30 cellular contexts compared by ENCODE assay signal in genomic region chr4:78618426-78618825, GRCh38.
"Had no signal": no experiment of that assay in that cellular context is flagged by ENCODE, and none has a peak within 500 bp of the region (broad histone marks: within the 10 kb centered on the region; RNA-seq: fewer than 3 reads in every experiment).

No MANE protein-coding gene starts in this region.

- H3K9me3 Mint-ChIP-seq: activated CD4-positive, alpha-beta memory T cell treated with anti-CD3 and anti-CD28 coated beads, Interleukin-2, amount 10 ng/mL, durations not matched to agents 7 days and 5 days; activated CD4-positive, alpha-beta T cell treated with anti-CD3 and anti-CD28 coated beads, Interleukin-2, amount 10 ng/mL, durations not matched to agents 24 days and 14 days; activated naive CD4-positive, alpha-beta T cell treated with anti-CD3 and anti-CD28 coated beads, Interleukin-2, amount 50 U/mL, for 24 hours; activated naive CD8-positive, alpha-beta T cell treated with anti-CD3 and anti-CD28 coated beads, Interleukin-2, amount 50 U/mL, for 24 hours; activated T-cell treated with anti-CD3 and anti-CD28 coated beads, Interleukin-2, amount 50 U/mL, for 4 hours; activated T-helper 17 cell treated with anti-CD3 and anti-CD28 coated beads, Interleukin-2, amount 50 U/mL, for 72 hours; immature natural killer cell; mesothelial cell of epicardium; naive thymus-derived CD4-positive, alpha-beta T cell; stimulated activated memory B cell treated with anti-CD40 and anti-IgM and Interleukin-4, amounts not matched to agents 10 μg/mL and 1 μg/mL and 100 μg/mL, for 72 hours; stimulated activated naive CD8-positive, alpha-beta T cell treated with anti-CD3 and anti-CD28 coated beads, Interleukin-15, amount 100 ng/mL, for 72 hours had no signal

- H3K27me3 ChIP-seq: cardiac muscle cell, dorsolateral prefrontal cortex, gastrocnemius medialis, ovary, sigmoid colon had no signal

- H3K4me3 ChIP-seq: cardiac muscle cell, coronary artery, dorsolateral prefrontal cortex, gastrocnemius medialis, ovary, sigmoid colon, smooth muscle cell had no signal

- H3K27ac ChIP-seq: cardiac muscle cell, coronary artery, dorsolateral prefrontal cortex, gastrocnemius medialis, ovary, sigmoid colon had no signal

- DNase-seq: activated CD4-positive, alpha-beta memory T cell treated with anti-CD3 and anti-CD28 coated beads, Interleukin-2, amount 10 ng/mL, durations not matched to agents 7 days and 5 days; activated CD4-positive, alpha-beta T cell treated with anti-CD3 and anti-CD28 coated beads, Interleukin-2, amount 10 ng/mL, durations not matched to agents 24 days and 14 days; activated CD4-positive, CD25-positive, alpha-beta regulatory T cell treated with anti-CD3 and anti-CD28 coated beads, Interleukin-2, amount 50 U/mL, for 72 hours; activated gamma-delta T cell treated with Interleukin-2 at 50 U/mL for 16 hours; activated naive CD8-positive, alpha-beta T cell treated with anti-CD3 and anti-CD28 coated beads, Interleukin-2, amount 50 U/mL, for 24 hours; activated T-cell treated with anti-CD3 and anti-CD28 coated beads, Interleukin-2, amount 50 U/mL, for 4 hours; anterior cingulate cortex; cerebellar nuclear complex; dorsolateral prefrontal cortex; effector memory CD4-positive, alpha-beta T cell; gastrocnemius medialis; hippocampal formation; immature natural killer cell; naive thymus-derived CD4-positive, alpha-beta T cell; ovary; sigmoid colon; stimulated activated CD4-positive, alpha-beta T cell treated with anti-CD3 and anti-CD28 coated beads, Interleukin-1b, Interleukin-23, amount 100 ng/mL, for 48 hours; stimulated activated CD4-positive, alpha-beta T cell treated with anti-CD3 and anti-CD28 coated beads, Interleukin-4, amount 100 ng/mL, for 4 hours; stimulated activated CD8-positive, alpha-beta memory T cell treated with anti-CD3 and anti-CD28 coated beads, Interleukin-4, amount 100 ng/mL, for 48 hours; stimulated activated naive CD8-positive, alpha-beta T cell treated with anti-CD3 and anti-CD28 coated beads, Interleukin-15, amount 100 ng/mL, for 72 hours; substantia nigra; T-helper 2 cell had no signal

- ATAC-seq: activated naive CD8-positive, alpha-beta T cell treated with anti-CD3 and anti-CD28 coated beads, Interleukin-2, amount 50 U/mL, for 24 hours; activated T-cell treated with anti-CD3 and anti-CD28 coated beads, Interleukin-2, amount 50 U/mL, for 4 hours; activated T-helper 17 cell treated with anti-CD3 and anti-CD28 coated beads, Interleukin-2, amount 50 U/mL, for 72 hours; gastrocnemius medialis; naive thymus-derived CD4-positive, alpha-beta T cell; stimulated activated memory B cell treated with anti-CD40 and anti-IgM and Interleukin-4, amounts not matched to agents 10 μg/mL and 1 μg/mL and 100 μg/mL, for 72 hours; stimulated activated naive CD8-positive, alpha-beta T cell treated with anti-CD3 and anti-CD28 coated beads, Interleukin-15, amount 100 ng/mL, for 72 hours had no signal

- H3K4me3 Mint-ChIP-seq: activated CD4-positive, alpha-beta memory T cell treated with anti-CD3 and anti-CD28 coated beads, Interleukin-2, amount 10 ng/mL, durations not matched to agents 7 days and 5 days; activated CD4-positive, alpha-beta T cell treated with anti-CD3 and anti-CD28 coated beads, Interleukin-2, amount 10 ng/mL, durations not matched to agents 24 days and 14 days; activated naive CD4-positive, alpha-beta T cell treated with anti-CD3 and anti-CD28 coated beads, Interleukin-2, amount 50 U/mL, for 24 hours; activated naive CD8-positive, alpha-beta T cell treated with anti-CD3 and anti-CD28 coated beads, Interleukin-2, amount 50 U/mL, for 24 hours; activated T-cell treated with anti-CD3 and anti-CD28 coated beads, Interleukin-2, amount 50 U/mL, for 4 hours; activated T-helper 17 cell treated with anti-CD3 and anti-CD28 coated beads, Interleukin-2, amount 50 U/mL, for 72 hours; immature natural killer cell; mesothelial cell of epicardium; naive thymus-derived CD4-positive, alpha-beta T cell; stimulated activated memory B cell treated with anti-CD40 and anti-IgM and Interleukin-4, amounts not matched to agents 10 μg/mL and 1 μg/mL and 100 μg/mL, for 72 hours; stimulated activated naive CD8-positive, alpha-beta T cell treated with anti-CD3 and anti-CD28 coated beads, Interleukin-15, amount 100 ng/mL, for 72 hours had no signal

- H3K27me3 Mint-ChIP-seq: activated CD4-positive, alpha-beta memory T cell treated with anti-CD3 and anti-CD28 coated beads, Interleukin-2, amount 10 ng/mL, durations not matched to agents 7 days and 5 days; activated CD4-positive, alpha-beta T cell treated with anti-CD3 and anti-CD28 coated beads, Interleukin-2, amount 10 ng/mL, durations not matched to agents 24 days and 14 days; activated naive CD4-positive, alpha-beta T cell treated with anti-CD3 and anti-CD28 coated beads, Interleukin-2, amount 50 U/mL, for 24 hours; activated naive CD8-positive, alpha-beta T cell treated with anti-CD3 and anti-CD28 coated beads, Interleukin-2, amount 50 U/mL, for 24 hours; activated T-helper 17 cell treated with anti-CD3 and anti-CD28 coated beads, Interleukin-2, amount 50 U/mL, for 72 hours; progenitor cell of endocrine pancreas; stimulated activated memory B cell treated with anti-CD40 and anti-IgM and Interleukin-4, amounts not matched to agents 10 μg/mL and 1 μg/mL and 100 μg/mL, for 72 hours; stimulated activated naive CD8-positive, alpha-beta T cell treated with anti-CD3 and anti-CD28 coated beads, Interleukin-15, amount 100 ng/mL, for 72 hours had no signal

- H3K36me3 ChIP-seq: cardiac muscle cell, gastrocnemius medialis, ovary, sigmoid colon had no signal

- H3K4me1 Mint-ChIP-seq: activated T-helper 17 cell treated with anti-CD3 and anti-CD28 coated beads, Interleukin-2, amount 50 U/mL, for 72 hours; immature natural killer cell had no signal

- H3K36me3 Mint-ChIP-seq: activated naive CD4-positive, alpha-beta T cell treated with anti-CD3 and anti-CD28 coated beads, Interleukin-2, amount 50 U/mL, for 24 hours; immature natural killer cell; mesothelial cell of epicardium; naive thymus-derived CD4-positive, alpha-beta T cell; stimulated activated memory B cell treated with anti-CD40 and anti-IgM and Interleukin-4, amounts not matched to agents 10 μg/mL and 1 μg/mL and 100 μg/mL, for 72 hours had no signal

- H3K9me3 ChIP-seq: gastrocnemius medialis, ovary, sigmoid colon had no signal

- H3K4me1 ChIP-seq: gastrocnemius medialis had no signal

- H3K27ac Mint-ChIP-seq: activated CD4-positive, alpha-beta memory T cell treated with anti-CD3 and anti-CD28 coated beads, Interleukin-2, amount 10 ng/mL, durations not matched to agents 7 days and 5 days; activated CD4-positive, alpha-beta T cell treated with anti-CD3 and anti-CD28 coated beads, Interleukin-2, amount 10 ng/mL, durations not matched to agents 24 days and 14 days; activated naive CD4-positive, alpha-beta T cell treated with anti-CD3 and anti-CD28 coated beads, Interleukin-2, amount 50 U/mL, for 24 hours; activated naive CD8-positive, alpha-beta T cell treated with anti-CD3 and anti-CD28 coated beads, Interleukin-2, amount 50 U/mL, for 24 hours; activated T-helper 17 cell treated with anti-CD3 and anti-CD28 coated beads, Interleukin-2, amount 50 U/mL, for 72 hours; immature natural killer cell; mesothelial cell of epicardium; progenitor cell of endocrine pancreas; stimulated activated memory B cell treated with anti-CD40 and anti-IgM and Interleukin-4, amounts not matched to agents 10 μg/mL and 1 μg/mL and 100 μg/mL, for 72 hours had no signal
